Comparison of ENCODE assay signal across 8 cellular contexts in genomic region chr11:61509058-61510029, GRCh38. TPM values are rescaled to one million over a fixed set of nuclear protein-coding genes. Genes with fewer than 3 reads are reported as not detected.
DNase-seq lines count a peak whose midpoint lies in the region; ATAC-seq and TF ChIP-seq lines count a peak whose summit lies in the region.

No MANE protein-coding gene starts in this region.

- no peaks in the 10 kb centered on the region for H3K27me3 ChIP-seq in parathyroid adenoma (ENCODE audit: control insufficient read depth, insufficient read depth, low read length)

- no peaks in the 10 kb centered on the region for H3K9me3 ChIP-seq in parathyroid adenoma (ENCODE audit: control insufficient read depth, low read length)

- H2AFZ ChIP-seq in parathyroid adenoma, result peak overlapping the region; percentile 68

- no peaks in the 10 kb centered on the region for H3K79me2 ChIP-seq in parathyroid adenoma

- peak; percentile 46 for TF ChIP-seq CTCF in parathyroid adenoma (IDR thresholded peaks at IDR 0.05)

- peaks cover 25% of the 10 kb centered on the region for H3K4me1 ChIP-seq in parathyroid adenoma

- ATAC-seq in GM18909 (IDR thresholded peaks at IDR 0.05; ENCODE audit: poor library complexity, unreplicated experiment), result peak; percentile 70

- no peak overlapping the region for H3K9ac ChIP-seq in parathyroid adenoma

- H3K27ac ChIP-seq in parathyroid adenoma, result peak overlapping the region; percentile 75

- no peak overlapping the region for H3K4me3 ChIP-seq in parathyroid adenoma (ENCODE audit: low read depth, low read length)

- H3K4me2 ChIP-seq in parathyroid adenoma (ENCODE audit: low read length), result peak overlapping the region; percentile 38

- intact Hi-C loops in head of caudate nucleus (cut with DNase I), result loop anchor here (5.0 kb wide), 1 partner anchor 32 kb away; no protein-coding TSS in a partner anchor

- DNase-seq in AG08395 (ENCODE audit: low spot score) (peak; percentile 84), HuH-7 (ENCODE audit: low spot score) (peak; percentile 99), RPMI7951 (ENCODE audit: low read depth) (peak; percentile 58), head of caudate nucleus (peak in 37 of 42 donors; percentile 27 to 77 (median 58)), ureter (ENCODE audit: low spot score) (peak; percentile 53)
- DNase-seq in activated naive CD4-positive, alpha-beta T cell treated with anti-CD3 and anti-CD28 coated beads, Interleukin-2, amount 50 U/mL, for 16 hours, result peak; percentile 72

- no peaks in the 10 kb centered on the region for H3K36me3 ChIP-seq in parathyroid adenoma (ENCODE audit: control insufficient read depth, insufficient read depth, low read length)

RNA-seq across cellular contexts. Expression of gene LRRC10B, which starts 0.8 kb away (rescaled TPM):
- total RNA-seq in RPMI7951 (2014; rRNA removed; shearing (Covaris generic)), result not detected in 2 replicates
- total RNA-seq in ureter, result 0.89 TPM
